Comparison of ENCODE assay signal across 9 cellular contexts in the genomic region with DNA sequence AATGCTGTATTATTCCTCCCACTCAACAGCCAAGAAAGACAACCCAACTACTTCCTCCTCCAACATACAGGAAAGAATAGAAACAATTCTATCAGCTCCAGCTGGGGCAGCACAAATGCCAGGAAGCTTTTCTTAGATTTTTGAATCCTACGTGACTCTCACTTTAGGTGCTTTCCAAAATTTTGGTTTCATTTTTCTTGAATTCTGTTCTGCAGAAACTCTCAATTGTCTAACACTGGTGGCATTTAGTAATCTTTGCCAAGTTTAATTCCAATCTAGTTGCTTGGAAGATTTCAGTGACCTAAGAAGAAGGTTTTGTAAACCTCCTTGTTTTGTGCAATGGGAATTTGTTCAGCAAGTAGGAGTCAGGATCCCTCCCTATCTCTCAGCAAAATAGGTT. TPM values are rescaled to one million over a fixed set of nuclear protein-coding genes. Genes with fewer than 3 reads are reported as not detected.
DNase-seq lines count a peak whose midpoint lies in the region; FAIRE-seq and TF ChIP-seq lines count a peak whose summit lies in the region.
"Had no signal": no experiment of that assay in that cellular context is flagged by ENCODE, and none has a peak within 500 bp of the region (broad histone marks: within the 10 kb centered on the region; RNA-seq: fewer than 3 reads in every experiment).

No MANE protein-coding gene starts in this region.

- H2AK5ac ChIP-seq in H1 (ENCODE audit: low read depth, low read length), result no peak overlapping the region

- no peaks in the 10 kb centered on the region for H3K27me3 ChIP-seq in H1 (replicated peaks in 1 of 4; ENCODE audit: control insufficient read depth in 3 of 4, extremely low read depth in 1 of 4, insufficient read depth in 3 of 4, low read length in 3 of 4)

- no peak overlapping the region for H3K4ac ChIP-seq in H1 (replicated peaks; ENCODE audit: insufficient read length, low read depth, low read length)

- no peak overlapping the region for H3K14ac ChIP-seq in H1 (ENCODE audit: insufficient read length)

- peak; percentile 13 for FAIRE-seq in H1 (lab: Jason Lieb, UNC)
- FAIRE-seq in RCC 7860 (lab: Jason Lieb, UNC), result no peak
- FAIRE-seq: D721Med had no signal

- H2BK20ac ChIP-seq in H1 (ENCODE audit: low read length), result no peak overlapping the region

- TF ChIP-seq POLR2A in NB4 (IDR thresholded peaks at IDR 0.05; ENCODE audit: extremely low read depth, insufficient read length), result no peak
- TF ChIP-seq POLR2A in H1 (IDR thresholded peaks at IDR 0.05; ENCODE audit: control extremely low read depth in 1 of 2, low read depth in 2 of 2, low read length in 2 of 2), result no peak

- no peak overlapping the region for H3K23ac ChIP-seq in H1 (ENCODE audit: insufficient read length)

- no peak overlapping the region for H2BK120ac ChIP-seq in H1 (replicated peaks; ENCODE audit: low read depth, low read length)

- no peaks in the 10 kb centered on the region for H3K36me3 Mint-ChIP-seq in nephron (ENCODE audit: low read depth)

- CTCF ChIA-PET in H1 (lab: Charles Lee; ENCODE audit: partially characterized antibody), result interaction anchor here (1.4 to 1.7 kb wide), 2 partner anchors 27 to 195 kb away, joined by 3 to 8 read pairs; no protein-coding TSS in a partner anchor

- H4K5ac ChIP-seq in H1 (ENCODE audit: insufficient read length, low read depth, low read length), result no peak overlapping the region

- no peak overlapping the region for H3K27ac ChIP-seq in H1 (ENCODE audit: low read depth, low read length)

- TF ChIP-seq RAD21 in H1 (IDR thresholded peaks at IDR 0.05 in 1 of 2, conservative IDR thresholded peaks at IDR 0.05 in 1 of 2; ENCODE audit: low read depth in 2 of 2, low read length in 2 of 2), result no peak

- H4K8ac ChIP-seq in H1 (ENCODE audit: extremely low read depth, insufficient read depth, low read length), result no peak overlapping the region

- 71% methylated on average over 1 of the region's 1 CpG; no CpG with 5 or more reads in 1 of the 2 experiments for WGBS in H1 (ENCODE audit: extremely low coverage in 1 of 2, insufficient coverage in 1 of 2, insufficient read length in 1 of 2, insufficient replicate concordance in 2 of 2, low coverage in 1 of 2, low lambda C conversion rate in 2 of 2, missing lambda C conversion rate in 1 of 2), 2 experiments

- no peak overlapping the region for H3K18ac ChIP-seq in H1 (ENCODE audit: extremely low read depth, low read length)

- H4K91ac ChIP-seq in H1 (replicated peaks; ENCODE audit: insufficient read length, low read length), result no peak overlapping the region

- H3K56ac ChIP-seq in H1 (replicated peaks; ENCODE audit: insufficient read length, low read depth, low read length), result no peak overlapping the region

- H3K36me3 ChIP-seq in H1 (ENCODE audit: control insufficient read depth in 2 of 4, insufficient read depth in 4 of 4, low read length in 3 of 4), result no peaks in the 10 kb centered on the region

- no peak for TF ChIP-seq CTCF in NB4 (IDR thresholded peaks at IDR 0.05; ENCODE audit: low read depth, low read length)
- no peak for TF ChIP-seq CTCF in H1 (IDR thresholded peaks at IDR 0.05; ENCODE audit: control extremely low read depth in 1 of 3, insufficient read depth in 1 of 3, low read depth in 1 of 3, low read length in 3 of 3)
- no peak for TF ChIP-seq CTCF in nephron (IDR thresholded peaks at IDR 0.05; ENCODE audit: unreplicated experiment in 3 of 3)

- DNase-seq in AG20443 (ENCODE audit: low spot score), result peak; percentile 76
- peak; percentile 8 for DNase-seq in NB4 (ENCODE audit: low read depth)
- no peak for DNase-seq in H1 (ENCODE audit: low read depth in 1 of 2, low spot score in 2 of 2)
- DNase-seq in SK-N-DZ (ENCODE audit: low spot score), result no peak
- no peak for DNase-seq in RCC 7860 (ENCODE audit: low spot score)
- no peak for DNase-seq in NCI-H1092 (lab: John Stamatoyannopoulos, UW)
- no peak for DNase-seq in NK-92 (lab: John Stamatoyannopoulos, UW; ENCODE audit: unreplicated experiment)

- H3K79me2 ChIP-seq in H1 (ENCODE audit: control insufficient read depth in 1 of 2, insufficient read depth in 2 of 2, low read length in 2 of 2), result no peaks in the 10 kb centered on the region

- H3K27ac Mint-ChIP-seq in nephron, result peak overlapping the region in 2 of 3 experiments; percentile 29 to 48

- no peak overlapping the region for H2BK12ac ChIP-seq in H1 (ENCODE audit: low read depth, low read length)

- H3K9me3 Mint-ChIP-seq in nephron, result no peaks in the 10 kb centered on the region

- no peaks in the 10 kb centered on the region for H4K20me1 ChIP-seq in H1 (replicated peaks in 1 of 2; ENCODE audit: control insufficient read depth in 1 of 2, insufficient read depth in 2 of 2, low read length in 2 of 2)

- no peak overlapping the region for H3K9ac ChIP-seq in H1 (replicated peaks in 1 of 4; ENCODE audit: extremely low read depth in 1 of 4, low read depth in 3 of 4, low read length in 3 of 4)

- H3K4me3 ChIP-seq in NB4 (ENCODE audit: low read depth, low read length), result no peak overlapping the region
- no peak overlapping the region for H3K4me3 ChIP-seq in H1 (ENCODE audit: extremely low read depth in 1 of 4, insufficient read depth in 2 of 4, low read depth in 3 of 4, low read length in 4 of 4)

- H2AFZ ChIP-seq in H1 (ENCODE audit: low read length), result no peak overlapping the region

- POLR2A ChIA-PET in H1 (lab: Charles Lee; ENCODE audit: partially characterized antibody), result interaction anchor here (0.5 to 1.2 kb wide), 3 partner anchors 13 to 121 kb away, joined by 3 to 4 read pairs (median 3); no protein-coding TSS in a partner anchor

- peaks cover 11% of the 10 kb centered on the region for H3K4me1 Mint-ChIP-seq in nephron

- H3K4me2 ChIP-seq in H1 (ENCODE audit: insufficient read depth in 1 of 2, low read depth in 2 of 2, low read length in 2 of 2), result no peak overlapping the region

- no peaks in the 10 kb centered on the region; the same call in 1 of the 2 replicates for H3K23me2 ChIP-seq in H1 (ENCODE audit: low read depth, low read length)

- H3K4me3 Mint-ChIP-seq in nephron, result no peak overlapping the region

- no peak overlapping the region for H2BK15ac ChIP-seq in H1 (ENCODE audit: low read length)

- no peaks in the 10 kb centered on the region for H3K27me3 Mint-ChIP-seq in nephron (ENCODE audit: low read depth)

- no peak for TF ChIP-seq EP300 in H1 (IDR thresholded peaks at IDR 0.05; ENCODE audit: borderline replicate concordance in 1 of 2, low read depth in 2 of 2, low read length in 2 of 2)

- H2BK5ac ChIP-seq in H1 (ENCODE audit: low read depth, low read length), result no peak overlapping the region

- H3K9me3 ChIP-seq in H1 (ENCODE audit: insufficient read depth in 2 of 2, low read depth in 1 of 2, low read length in 1 of 2), result no peaks in the 10 kb centered on the region

- H3K79me1 ChIP-seq in H1 (ENCODE audit: low read depth, low read length), result no peaks in the 10 kb centered on the region

- peaks cover 0 to 9% (median 0%) of the 10 kb centered on the region in 4 experiments; a peak in 2 of 7 replicates for H3K4me1 ChIP-seq in H1 (replicated peaks in 1 of 4; ENCODE audit: control insufficient read depth in 3 of 4, insufficient read depth in 4 of 4, low read length in 3 of 4)

TF ChIP-seq in H1, 55 proteins besides CTCF, POLR2A, EP300 and RAD21 (continues in another document):
- TF ChIP-seq CBX5 (IDR thresholded peaks at IDR 0.05; ENCODE audit: low read depth, low read length) (no peak), ZNF274 (IDR thresholded peaks at IDR 0.05; ENCODE audit: borderline replicate concordance, extremely low read depth, low read length) (no peak), YY1 (IDR thresholded peaks at IDR 0.05; ENCODE audit: low read depth, low read length) (no peak), BCL11A (IDR thresholded peaks at IDR 0.05; ENCODE audit: low read depth in 2 of 2, low read length in 2 of 2) (no peak), POLR2AphosphoS5 (IDR thresholded peaks at IDR 0.05; ENCODE audit: low read depth, low read length) (no peak), TEAD4 (IDR thresholded peaks at IDR 0.05; ENCODE audit: low read depth, low read length) (no peak), CBX8 (IDR thresholded peaks at IDR 0.05; ENCODE audit: borderline replicate concordance, low read depth, low read length) (no peak), SIRT6 (IDR thresholded peaks at IDR 0.05; ENCODE audit: low read length) (no peak), GABPA (IDR thresholded peaks at IDR 0.05; ENCODE audit: borderline replicate concordance, insufficient read depth, low read length) (no peak), FOSL1 (IDR thresholded peaks at IDR 0.05; ENCODE audit: insufficient read depth, low read depth, low read length) (no peak), TAF1 (IDR thresholded peaks at IDR 0.05; ENCODE audit: low read depth, low read length) (no peak)

RNA-seq across cellular contexts. Expression of a gene that starts 37.1 kb away (rescaled TPM):
- 28.7 and 33.7 TPM in 2 replicates for total RNA-seq in H1 (2021; fragmentation: NEBNext Ultra II Directional; extraction: Animal tissue kit (Norgen Biotek cat#: 25700))
- 7.9 and 10.2 TPM in 2 replicates for polyA plus RNA-seq in H1 (2011; rRNA removed)
- 16.7 TPM for polyA plus RNA-seq in H1 (2011; cell fraction: cytosol; rRNA removed)
- 22.0 TPM for polyA plus RNA-seq in H1 (2011; cell fraction: nucleus; rRNA removed)
- 17.0 to 44.9 TPM (median 20.4 TPM) in 4 replicates for polyA plus RNA-seq in H1 (2012, experiment 1 of 2)
- polyA plus RNA-seq in H1 (2012, experiment 2 of 2), result 1.6 TPM
- polyA plus RNA-seq in H1 (2013, experiment 1 of 2), result 17.8 TPM
- polyA plus RNA-seq in H1 (2013, experiment 2 of 2), result 13.6 TPM
- 48.7 and 122 TPM in 2 replicates for polyA minus RNA-seq in H1 (2011; rRNA and poly(A)+ RNA removed)
- 39.7 TPM for polyA minus RNA-seq in H1 (2011; cell fraction: cytosol; rRNA and poly(A)+ RNA removed)
- 94.8 TPM for polyA minus RNA-seq in H1 (2011; cell fraction: nucleus; rRNA and poly(A)+ RNA removed)
- 33.6 and 36.9 TPM in 2 replicates for polyA plus RNA-seq in SK-N-DZ (2014; cell fraction: cytosol; rRNA removed)
- polyA plus RNA-seq in SK-N-DZ (2014; cell fraction: nucleus; rRNA removed), result 32.0 and 39.3 TPM in 2 replicates

RNA-seq across cellular contexts. Expression of a gene that starts 58.7 kb away (rescaled TPM):
- total RNA-seq in H1 (2021; fragmentation: NEBNext Ultra II Directional; extraction: Animal tissue kit (Norgen Biotek cat#: 25700)), result 18.4 and 22.2 TPM in 2 replicates
- polyA plus RNA-seq in H1 (2011; rRNA removed), result 2.5 and 5.1 TPM in 2 replicates
- 8.1 TPM for polyA plus RNA-seq in H1 (2011; cell fraction: cytosol; rRNA removed)
- polyA plus RNA-seq in H1 (2011; cell fraction: nucleus; rRNA removed), result 2.1 TPM
- polyA plus RNA-seq in H1 (2012, experiment 1 of 2), result 8.9 to 18.0 TPM (median 11.6 TPM) in 4 replicates
- 1.9 TPM for polyA plus RNA-seq in H1 (2012, experiment 2 of 2)
- polyA plus RNA-seq in H1 (2013, experiment 1 of 2), result 11.1 TPM
- 11.2 TPM for polyA plus RNA-seq in H1 (2013, experiment 2 of 2)
- 9.2 and 11.4 TPM in 2 replicates for polyA minus RNA-seq in H1 (2011; rRNA and poly(A)+ RNA removed)
- polyA minus RNA-seq in H1 (2011; cell fraction: cytosol; rRNA and poly(A)+ RNA removed), result 8.5 TPM
- polyA minus RNA-seq in H1 (2011; cell fraction: nucleus; rRNA and poly(A)+ RNA removed), result 17.4 TPM
- polyA plus RNA-seq in SK-N-DZ (2014; cell fraction: cytosol; rRNA removed), result 11.8 and 13.1 TPM in 2 replicates
- 8.6 and 8.8 TPM in 2 replicates for polyA plus RNA-seq in SK-N-DZ (2014; cell fraction: nucleus; rRNA removed)

Comparison
In these comparisons a context has a peak if more than half of its experiments do, and no peak if none do; other contexts are left out.
1. DNase-seq: peak in AG20443 (single experiment) and NB4 (single experiment); none in H1 (0 of 2), SK-N-DZ (single experiment), RCC 7860 (single experiment), NCI-H1092 (single experiment) and NK-92 (single experiment).